In genomic region chr11:95789506-95790122, GRCh38 we compare ENCODE assay signal across 1 cellular context.
TF ChIP-seq lines count a peak whose summit lies in the region.

TSS of gene FAM76B (minus strand) at chr11:95789782. CDS start at chr11:95789478, 304 bp downstream.

TF ChIP-seq in HepG2, 621 proteins besides CTCF, POLR2A, EP300 and RAD21 (continued from another document and continues in another):
- TF ChIP-seq, protein P1, sequence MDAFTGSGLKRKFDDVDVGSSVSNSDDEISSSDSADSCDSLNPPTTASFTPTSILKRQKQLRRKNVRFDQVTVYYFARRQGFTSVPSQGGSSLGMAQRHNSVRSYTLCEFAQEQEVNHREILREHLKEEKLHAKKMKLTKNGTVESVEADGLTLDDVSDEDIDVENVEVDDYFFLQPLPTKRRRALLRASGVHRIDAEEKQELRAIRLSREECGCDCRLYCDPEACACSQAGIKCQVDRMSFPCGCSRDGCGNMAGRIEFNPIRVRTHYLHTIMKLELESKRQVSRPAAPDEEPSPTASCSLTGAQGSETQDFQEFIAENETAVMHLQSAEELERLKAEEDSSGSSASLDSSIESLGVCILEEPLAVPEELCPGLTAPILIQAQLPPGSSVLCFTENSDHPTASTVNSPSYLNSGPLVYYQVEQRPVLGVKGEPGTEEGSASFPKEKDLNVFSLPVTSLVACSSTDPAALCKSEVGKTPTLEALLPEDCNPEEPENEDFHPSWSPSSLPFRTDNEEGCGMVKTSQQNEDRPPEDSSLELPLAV (CRISPR knock-in tag; conservative IDR thresholded peaks at IDR 0.05; ENCODE audit: low read depth) = no peak
- TF ChIP-seq CHD4 (IDR thresholded peaks at IDR 0.05; ENCODE audit: borderline replicate concordance, low read length) = no peak
- TF ChIP-seq ZSCAN25 (CRISPR knock-in tag; IDR thresholded peaks at IDR 0.05) = peak; percentile 73; the same call in 1 of the 2 replicates
- TF ChIP-seq KDM5B (CRISPR knock-in tag; IDR thresholded peaks at IDR 0.05; ENCODE audit: borderline replicate concordance) = 0 out of 2 replicates have a peak, but pooled peaks have one; percentile 13
- TF ChIP-seq NFYB (CRISPR knock-in tag; IDR thresholded peaks at IDR 0.05) = peak; percentile 91
- TF ChIP-seq, protein P2, sequence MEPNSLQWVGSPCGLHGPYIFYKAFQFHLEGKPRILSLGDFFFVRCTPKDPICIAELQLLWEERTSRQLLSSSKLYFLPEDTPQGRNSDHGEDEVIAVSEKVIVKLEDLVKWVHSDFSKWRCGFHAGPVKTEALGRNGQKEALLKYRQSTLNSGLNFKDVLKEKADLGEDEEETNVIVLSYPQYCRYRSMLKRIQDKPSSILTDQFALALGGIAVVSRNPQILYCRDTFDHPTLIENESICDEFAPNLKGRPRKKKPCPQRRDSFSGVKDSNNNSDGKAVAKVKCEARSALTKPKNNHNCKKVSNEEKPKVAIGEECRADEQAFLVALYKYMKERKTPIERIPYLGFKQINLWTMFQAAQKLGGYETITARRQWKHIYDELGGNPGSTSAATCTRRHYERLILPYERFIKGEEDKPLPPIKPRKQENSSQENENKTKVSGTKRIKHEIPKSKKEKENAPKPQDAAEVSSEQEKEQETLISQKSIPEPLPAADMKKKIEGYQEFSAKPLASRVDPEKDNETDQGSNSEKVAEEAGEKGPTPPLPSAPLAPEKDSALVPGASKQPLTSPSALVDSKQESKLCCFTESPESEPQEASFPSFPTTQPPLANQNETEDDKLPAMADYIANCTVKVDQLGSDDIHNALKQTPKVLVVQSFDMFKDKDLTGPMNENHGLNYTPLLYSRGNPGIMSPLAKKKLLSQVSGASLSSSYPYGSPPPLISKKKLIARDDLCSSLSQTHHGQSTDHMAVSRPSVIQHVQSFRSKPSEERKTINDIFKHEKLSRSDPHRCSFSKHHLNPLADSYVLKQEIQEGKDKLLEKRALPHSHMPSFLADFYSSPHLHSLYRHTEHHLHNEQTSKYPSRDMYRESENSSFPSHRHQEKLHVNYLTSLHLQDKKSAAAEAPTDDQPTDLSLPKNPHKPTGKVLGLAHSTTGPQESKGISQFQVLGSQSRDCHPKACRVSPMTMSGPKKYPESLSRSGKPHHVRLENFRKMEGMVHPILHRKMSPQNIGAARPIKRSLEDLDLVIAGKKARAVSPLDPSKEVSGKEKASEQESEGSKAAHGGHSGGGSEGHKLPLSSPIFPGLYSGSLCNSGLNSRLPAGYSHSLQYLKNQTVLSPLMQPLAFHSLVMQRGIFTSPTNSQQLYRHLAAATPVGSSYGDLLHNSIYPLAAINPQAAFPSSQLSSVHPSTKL (CRISPR knock-in tag; IDR thresholded peaks at IDR 0.05) = peak; percentile 76
- TF ChIP-seq, protein P3, sequence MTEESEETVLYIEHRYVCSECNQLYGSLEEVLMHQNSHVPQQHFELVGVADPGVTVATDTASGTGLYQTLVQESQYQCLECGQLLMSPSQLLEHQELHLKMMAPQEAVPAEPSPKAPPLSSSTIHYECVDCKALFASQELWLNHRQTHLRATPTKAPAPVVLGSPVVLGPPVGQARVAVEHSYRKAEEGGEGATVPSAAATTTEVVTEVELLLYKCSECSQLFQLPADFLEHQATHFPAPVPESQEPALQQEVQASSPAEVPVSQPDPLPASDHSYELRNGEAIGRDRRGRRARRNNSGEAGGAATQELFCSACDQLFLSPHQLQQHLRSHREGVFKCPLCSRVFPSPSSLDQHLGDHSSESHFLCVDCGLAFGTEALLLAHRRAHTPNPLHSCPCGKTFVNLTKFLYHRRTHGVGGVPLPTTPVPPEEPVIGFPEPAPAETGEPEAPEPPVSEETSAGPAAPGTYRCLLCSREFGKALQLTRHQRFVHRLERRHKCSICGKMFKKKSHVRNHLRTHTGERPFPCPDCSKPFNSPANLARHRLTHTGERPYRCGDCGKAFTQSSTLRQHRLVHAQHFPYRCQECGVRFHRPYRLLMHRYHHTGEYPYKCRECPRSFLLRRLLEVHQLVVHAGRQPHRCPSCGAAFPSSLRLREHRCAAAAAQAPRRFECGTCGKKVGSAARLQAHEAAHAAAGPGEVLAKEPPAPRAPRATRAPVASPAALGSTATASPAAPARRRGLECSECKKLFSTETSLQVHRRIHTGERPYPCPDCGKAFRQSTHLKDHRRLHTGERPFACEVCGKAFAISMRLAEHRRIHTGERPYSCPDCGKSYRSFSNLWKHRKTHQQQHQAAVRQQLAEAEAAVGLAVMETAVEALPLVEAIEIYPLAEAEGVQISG (CRISPR knock-in tag; IDR thresholded peaks at IDR 0.05) = peak; percentile 91
- TF ChIP-seq PCBP2 (optimal IDR thresholded peaks at IDR 0.05; ENCODE audit: low read depth, low read length, poor library complexity, severe bottlenecking) = no peak
- TF ChIP-seq, protein P4, sequence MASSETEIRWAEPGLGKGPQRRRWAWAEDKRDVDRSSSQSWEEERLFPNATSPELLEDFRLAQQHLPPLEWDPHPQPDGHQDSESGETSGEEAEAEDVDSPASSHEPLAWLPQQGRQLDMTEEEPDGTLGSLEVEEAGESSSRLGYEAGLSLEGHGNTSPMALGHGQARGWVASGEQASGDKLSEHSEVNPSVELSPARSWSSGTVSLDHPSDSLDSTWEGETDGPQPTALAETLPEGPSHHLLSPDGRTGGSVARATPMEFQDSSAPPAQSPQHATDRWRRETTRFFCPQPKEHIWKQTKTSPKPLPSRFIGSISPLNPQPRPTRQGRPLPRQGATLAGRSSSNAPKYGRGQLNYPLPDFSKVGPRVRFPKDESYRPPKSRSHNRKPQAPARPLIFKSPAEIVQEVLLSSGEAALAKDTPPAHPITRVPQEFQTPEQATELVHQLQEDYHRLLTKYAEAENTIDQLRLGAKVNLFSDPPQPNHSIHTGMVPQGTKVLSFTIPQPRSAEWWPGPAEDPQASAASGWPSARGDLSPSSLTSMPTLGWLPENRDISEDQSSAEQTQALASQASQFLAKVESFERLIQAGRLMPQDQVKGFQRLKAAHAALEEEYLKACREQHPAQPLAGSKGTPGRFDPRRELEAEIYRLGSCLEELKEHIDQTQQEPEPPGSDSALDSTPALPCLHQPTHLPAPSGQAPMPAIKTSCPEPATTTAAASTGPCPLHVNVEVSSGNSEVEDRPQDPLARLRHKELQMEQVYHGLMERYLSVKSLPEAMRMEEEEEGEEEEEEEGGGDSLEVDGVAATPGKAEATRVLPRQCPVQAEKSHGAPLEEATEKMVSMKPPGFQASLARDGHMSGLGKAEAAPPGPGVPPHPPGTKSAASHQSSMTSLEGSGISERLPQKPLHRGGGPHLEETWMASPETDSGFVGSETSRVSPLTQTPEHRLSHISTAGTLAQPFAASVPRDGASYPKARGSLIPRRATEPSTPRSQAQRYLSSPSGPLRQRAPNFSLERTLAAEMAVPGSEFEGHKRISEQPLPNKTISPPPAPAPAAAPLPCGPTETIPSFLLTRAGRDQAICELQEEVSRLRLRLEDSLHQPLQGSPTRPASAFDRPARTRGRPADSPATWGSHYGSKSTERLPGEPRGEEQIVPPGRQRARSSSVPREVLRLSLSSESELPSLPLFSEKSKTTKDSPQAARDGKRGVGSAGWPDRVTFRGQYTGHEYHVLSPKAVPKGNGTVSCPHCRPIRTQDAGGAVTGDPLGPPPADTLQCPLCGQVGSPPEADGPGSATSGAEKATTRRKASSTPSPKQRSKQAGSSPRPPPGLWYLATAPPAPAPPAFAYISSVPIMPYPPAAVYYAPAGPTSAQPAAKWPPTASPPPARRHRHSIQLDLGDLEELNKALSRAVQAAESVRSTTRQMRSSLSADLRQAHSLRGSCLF (CRISPR knock-in tag; IDR thresholded peaks at IDR 0.05; ENCODE audit: borderline replicate concordance) = no peak
- TF ChIP-seq ZNF205 (CRISPR knock-in tag; IDR thresholded peaks at IDR 0.05) = no peak; the same call in none of the 2 replicates
- peak; percentile 13; the same call in 1 of the 2 replicates for TF ChIP-seq HNF4A (CRISPR knock-in tag; IDR thresholded peaks at IDR 0.05)
- TF ChIP-seq NAIF1 (CRISPR knock-in tag; IDR thresholded peaks at IDR 0.05; ENCODE audit: borderline replicate concordance) = no peak; the same call in 1 of the 2 replicates
- TF ChIP-seq, protein P5, sequence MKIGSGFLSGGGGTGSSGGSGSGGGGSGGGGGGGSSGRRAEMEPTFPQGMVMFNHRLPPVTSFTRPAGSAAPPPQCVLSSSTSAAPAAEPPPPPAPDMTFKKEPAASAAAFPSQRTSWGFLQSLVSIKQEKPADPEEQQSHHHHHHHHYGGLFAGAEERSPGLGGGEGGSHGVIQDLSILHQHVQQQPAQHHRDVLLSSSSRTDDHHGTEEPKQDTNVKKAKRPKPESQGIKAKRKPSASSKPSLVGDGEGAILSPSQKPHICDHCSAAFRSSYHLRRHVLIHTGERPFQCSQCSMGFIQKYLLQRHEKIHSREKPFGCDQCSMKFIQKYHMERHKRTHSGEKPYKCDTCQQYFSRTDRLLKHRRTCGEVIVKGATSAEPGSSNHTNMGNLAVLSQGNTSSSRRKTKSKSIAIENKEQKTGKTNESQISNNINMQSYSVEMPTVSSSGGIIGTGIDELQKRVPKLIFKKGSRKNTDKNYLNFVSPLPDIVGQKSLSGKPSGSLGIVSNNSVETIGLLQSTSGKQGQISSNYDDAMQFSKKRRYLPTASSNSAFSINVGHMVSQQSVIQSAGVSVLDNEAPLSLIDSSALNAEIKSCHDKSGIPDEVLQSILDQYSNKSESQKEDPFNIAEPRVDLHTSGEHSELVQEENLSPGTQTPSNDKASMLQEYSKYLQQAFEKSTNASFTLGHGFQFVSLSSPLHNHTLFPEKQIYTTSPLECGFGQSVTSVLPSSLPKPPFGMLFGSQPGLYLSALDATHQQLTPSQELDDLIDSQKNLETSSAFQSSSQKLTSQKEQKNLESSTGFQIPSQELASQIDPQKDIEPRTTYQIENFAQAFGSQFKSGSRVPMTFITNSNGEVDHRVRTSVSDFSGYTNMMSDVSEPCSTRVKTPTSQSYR (CRISPR knock-in tag; IDR thresholded peaks at IDR 0.05; ENCODE audit: borderline replicate concordance) = peak; percentile 92
- no peak for TF ChIP-seq HOXA5 (CRISPR knock-in tag; IDR thresholded peaks at IDR 0.05)
- 0 out of 2 replicates have a peak, but pooled peaks have one; percentile 23 for TF ChIP-seq ARID3A (IDR thresholded peaks at IDR 0.05; ENCODE audit: low read depth, low read length)
- no peak for TF ChIP-seq RARG (CRISPR knock-in tag; IDR thresholded peaks at IDR 0.05; ENCODE audit: low read depth)
- TF ChIP-seq ZNF484 (CRISPR knock-in tag; IDR thresholded peaks at IDR 0.05; ENCODE audit: borderline replicate concordance, low read depth) = no peak
- no peak for TF ChIP-seq SRSF1 (optimal IDR thresholded peaks at IDR 0.05; ENCODE audit: low read depth, low read length)
- TF ChIP-seq ERF (CRISPR knock-in tag; IDR thresholded peaks at IDR 0.05) = peak; percentile 89
- no peak for TF ChIP-seq NFRKB (IDR thresholded peaks at IDR 0.05)
- peak; percentile 74 for TF ChIP-seq ZNF451 (CRISPR knock-in tag; IDR thresholded peaks at IDR 0.05)
- peak; percentile 76; the same call in 1 of the 2 replicates for TF ChIP-seq HDAC2 (CRISPR knock-in tag; IDR thresholded peaks at IDR 0.05)
- TF ChIP-seq ZNF326 (CRISPR knock-in tag; IDR thresholded peaks at IDR 0.05; ENCODE audit: borderline replicate concordance) = no peak
- peak; percentile 60 for TF ChIP-seq SKI (IDR thresholded peaks at IDR 0.05; ENCODE audit: partially characterized antibody)
- 0 out of 2 replicates have a peak, but pooled peaks have one; percentile 60 for TF ChIP-seq ZFYVE20 (CRISPR knock-in tag; IDR thresholded peaks at IDR 0.05; ENCODE audit: borderline replicate concordance, low read depth)
- peak; percentile 68 for TF ChIP-seq MXD4 (CRISPR knock-in tag; IDR thresholded peaks at IDR 0.05)
- no peak for TF ChIP-seq JUNB (CRISPR knock-in tag; IDR thresholded peaks at IDR 0.05; ENCODE audit: borderline replicate concordance)
- TF ChIP-seq LCORL (IDR thresholded peaks at IDR 0.05) = no peak
- peak; percentile 37; the same call in 1 of the 2 replicates for TF ChIP-seq LCORL (CRISPR knock-in tag; IDR thresholded peaks at IDR 0.05)
- TF ChIP-seq, protein P6, sequence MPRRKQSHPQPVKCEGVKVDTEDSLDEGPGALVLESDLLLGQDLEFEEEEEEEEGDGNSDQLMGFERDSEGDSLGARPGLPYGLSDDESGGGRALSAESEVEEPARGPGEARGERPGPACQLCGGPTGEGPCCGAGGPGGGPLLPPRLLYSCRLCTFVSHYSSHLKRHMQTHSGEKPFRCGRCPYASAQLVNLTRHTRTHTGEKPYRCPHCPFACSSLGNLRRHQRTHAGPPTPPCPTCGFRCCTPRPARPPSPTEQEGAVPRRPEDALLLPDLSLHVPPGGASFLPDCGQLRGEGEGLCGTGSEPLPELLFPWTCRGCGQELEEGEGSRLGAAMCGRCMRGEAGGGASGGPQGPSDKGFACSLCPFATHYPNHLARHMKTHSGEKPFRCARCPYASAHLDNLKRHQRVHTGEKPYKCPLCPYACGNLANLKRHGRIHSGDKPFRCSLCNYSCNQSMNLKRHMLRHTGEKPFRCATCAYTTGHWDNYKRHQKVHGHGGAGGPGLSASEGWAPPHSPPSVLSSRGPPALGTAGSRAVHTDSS (CRISPR knock-in tag; conservative IDR thresholded peaks at IDR 0.05) = no peak
- TF ChIP-seq CEBPB (IDR thresholded peaks at IDR 0.05; ENCODE audit: borderline replicate concordance, low read depth, low read length) = no peak
- peak; percentile 74 for TF ChIP-seq ZNF883 (CRISPR knock-in tag; IDR thresholded peaks at IDR 0.05; ENCODE audit: not compliant biosample characterization)
